Comparison of ENCODE assay signal across 12 cellular contexts in genomic region chr3:141406265-141406664, GRCh38. TPM values are rescaled to one million over a fixed set of nuclear protein-coding genes. Genes with fewer than 3 reads are reported as not detected.
DNase-seq lines count a peak whose midpoint lies in the region; ATAC-seq and TF ChIP-seq lines count a peak whose summit lies in the region.
"Had no signal": no experiment of that assay in that cellular context is flagged by ENCODE, and none has a peak within 500 bp of the region (broad histone marks: within the 10 kb centered on the region; RNA-seq: fewer than 3 reads in every experiment).

No MANE protein-coding gene starts in this region.

- H3K27me3 Mint-ChIP-seq in nephron (ENCODE audit: low read depth) = no peaks in the 10 kb centered on the region

- intact Hi-C loops in left ventricle myocardium inferior (cut with micrococcal nuclease) (loop anchor here (5.0 kb wide), 1 partner anchor 36 kb away; no protein-coding TSS in a partner anchor), left cardiac atrium (cut with DNase I) (no loop called here), dorsolateral prefrontal cortex (cut with DNase I) (no loop called here), aorta (cut with DNase I) (loop anchor here in 1 of 2 donors (5.0 kb wide), 1 partner anchor 36 kb away; no protein-coding TSS in a partner anchor)

- 97 to 98% methylated on average over 2 of the region's 2 CpGs for WGBS in aorta, 2 donors

- H3K9me3 ChIP-seq in left ventricle myocardium inferior (replicated peaks) (no peaks in the 10 kb centered on the region), aorta (ENCODE audit: control insufficient read depth, low read length) (no peaks in the 10 kb centered on the region)
- H3K9me3 ChIP-seq: MG63 had no signal

- peaks cover 52% of the 10 kb centered on the region for H3K4me1 Mint-ChIP-seq in nephron

- H3K36me3 ChIP-seq in left ventricle myocardium inferior = peaks cover 53% of the 10 kb centered on the region
- H3K36me3 ChIP-seq in aorta (ENCODE audit: control insufficient read depth in 1 of 2, insufficient read depth in 2 of 2, low read length in 1 of 2) = peaks cover 2% of the 10 kb centered on the region in 2 donors

- no peak for DNase-seq in left ventricle myocardium inferior
- no peak for DNase-seq in left cardiac atrium
- no peak for DNase-seq in dorsolateral prefrontal cortex
- no peak for DNase-seq in aorta
- no peak for DNase-seq in mucosa of gallbladder (ENCODE audit: low spot score)
- DNase-seq in SHP77 (lab: John Stamatoyannopoulos, UW) = no peak
- DNase-seq: effector CD8-positive, alpha-beta T cell; MG63; NCI-H774 had no signal

- no peak overlapping the region for H3K4me3 Mint-ChIP-seq in nephron

- H3K9me3 Mint-ChIP-seq in nephron = no peaks in the 10 kb centered on the region

- H3K4me3 ChIP-seq in left ventricle myocardium inferior (peak overlapping the region; percentile 79), dorsolateral prefrontal cortex (no peak overlapping the region), aorta (ENCODE audit: low read length in 2 of 2) (no peak overlapping the region)
- H3K4me3 ChIP-seq: MG63 had no signal

- TF ChIP-seq CTCF in left ventricle myocardium inferior (IDR thresholded peaks at IDR 0.05; ENCODE audit: borderline replicate concordance) (no peak), dorsolateral prefrontal cortex (IDR thresholded peaks at IDR 0.05 in 54 of 56, conservative IDR thresholded peaks at IDR 0.05 in 2 of 56; ENCODE audit: low read depth in 1 of 56, partially characterized antibody in 56 of 56) (no peak), nephron (IDR thresholded peaks at IDR 0.05; ENCODE audit: unreplicated experiment in 3 of 3) (no peak)

- peaks cover 50% of the 10 kb centered on the region for H3K36me3 Mint-ChIP-seq in nephron (ENCODE audit: low read depth)

- peaks cover 96% of the 10 kb centered on the region for H3K4me1 ChIP-seq in left ventricle myocardium inferior
- peaks cover 0 to 4% of the 10 kb centered on the region in 2 donors for H3K4me1 ChIP-seq in aorta (ENCODE audit: control insufficient read depth in 1 of 2, insufficient read depth in 2 of 2, low read length in 2 of 2)

- H3K27ac ChIP-seq in left ventricle myocardium inferior (replicated peaks) (peak overlapping the region; percentile 99), dorsolateral prefrontal cortex (peak overlapping the region in 39 of 59 donors; percentile 1 to 100 (median 46)), aorta (ENCODE audit: low read depth in 1 of 2, low read length in 2 of 2) (peak overlapping the region; percentile 39 to 90)

- H3K27ac Mint-ChIP-seq in nephron = peak overlapping the region in 2 of 3 experiments; percentile 19 to 46

- ATAC-seq in left cardiac atrium = no peak
- ATAC-seq in aorta (ENCODE audit: low FRiP score) = no peak
- ATAC-seq in GM18517 (IDR thresholded peaks at IDR 0.05; ENCODE audit: unreplicated experiment) = no peak
- ATAC-seq: HCT116 had no signal

- H3K27me3 ChIP-seq in left ventricle myocardium inferior (ENCODE audit: low read depth) = no peaks in the 10 kb centered on the region
- no peaks in the 10 kb centered on the region for H3K27me3 ChIP-seq in dorsolateral prefrontal cortex
- H3K27me3 ChIP-seq in aorta (ENCODE audit: control insufficient read depth in 1 of 2, insufficient read depth in 2 of 2, low read length in 1 of 2) = no peaks in the 10 kb centered on the region
- H3K27me3 ChIP-seq: MG63 had no signal

RNA-seq across cellular contexts. Expression of gene ZBTB38, which starts 38.0 kb away (rescaled TPM):
- total RNA-seq in left ventricle myocardium inferior (116 TPM), left cardiac atrium (10 to 100 TPM; 62.9 to 72.6 TPM), dorsolateral prefrontal cortex (100 to 1,000 TPM; 101 to 187 (median 131) TPM), aorta (100 to 1,000 TPM; 132 to 139 TPM), mucosa of gallbladder (159 TPM)
- polyA plus RNA-seq in aorta = 10 to 100 TPM; 21.2 to 35.8 TPM

Comparison
In these comparisons a context has a peak if more than half of its experiments do, and no peak if none do; other contexts are left out.
1. H3K27ac ChIP-seq: peak in every context shown above with its lines; median percentile 99 in left ventricle myocardium inferior; 64 in aorta; 46 in dorsolateral prefrontal cortex.